24 cellular contexts compared by ENCODE assay signal in genomic region chr12:121001060-121001459, GRCh38. TPM values are rescaled to one million over a fixed set of nuclear protein-coding genes. Genes with fewer than 3 reads are reported as not detected.
DNase-seq lines count a peak whose midpoint lies in the region; ATAC-seq, FAIRE-seq and TF ChIP-seq lines count a peak whose summit lies in the region.
"Had no signal": no experiment of that assay in that cellular context is flagged by ENCODE, and none has a peak within 500 bp of the region (broad histone marks: within the 10 kb centered on the region; RNA-seq: fewer than 3 reads in every experiment).

No MANE protein-coding gene starts in this region.

- 64% methylated on average over 10 of the region's 11 CpGs for WGBS in K562 (ENCODE audit: insufficient coverage, low coverage, missing lambda C conversion rate)

- ATAC-seq in K562 (no peak), GM21367 (IDR thresholded peaks at IDR 0.05; ENCODE audit: unreplicated experiment) (no peak)
- ATAC-seq: PC-3, SK-N-SH treated with all-trans-retinoic acid at 6 μM for 48 hours had no signal

- H2AFZ ChIP-seq in K562 (ENCODE audit: low read depth, low read length): no peak overlapping the region

- no peaks in the 10 kb centered on the region; the same call in 1 of the 2 replicates for H4K20me1 ChIP-seq in K562 (replicated peaks; ENCODE audit: control insufficient read depth, insufficient read depth, low read length)

- H3K27me3 ChIP-seq in H7 (ENCODE audit: control insufficient read depth, insufficient read depth, low read length): no peaks in the 10 kb centered on the region
- peaks cover 0 to 4% of the 10 kb centered on the region in 2 experiments; a peak in 3 of 5 replicates for H3K27me3 ChIP-seq in K562 (ENCODE audit: control insufficient read depth in 2 of 2, insufficient read depth in 2 of 2, low read length in 2 of 2)

- no peak for DNase-seq in activated CD4-positive, alpha-beta T cell treated with anti-CD3 and anti-CD28 coated beads, Interleukin-2, amount 10 ng/mL, durations not matched to agents 7 days and 5 days
- DNase-seq in activated CD4-positive, alpha-beta T cell treated with anti-CD3 and anti-CD28 coated beads for 4 hours: no peak
- DNase-seq in H7: peak; percentile 44
- DNase-seq in K562 (ENCODE audit: extremely low read depth in 1 of 4, low spot score in 3 of 4): no peak
- DNase-seq in posterior vena cava (ENCODE audit: low spot score): peak; percentile 73
- DNase-seq in NCI-H2107 (lab: John Stamatoyannopoulos, UW): no peak
- no peak for DNase-seq in islet precursor cell
- DNase-seq: CD4-positive, CD25-positive, alpha-beta regulatory T cell; COR-L47; GF-D8; Kasumi-1; MM.1S; NCI-H1105; NCI-H1694; NCI-H2081 treated with DMSO at 0.1 percent for 48 hours; NCI-H2227 treated with DMSO at 0.1 percent for 48 hours; NCI-H524; PC-3; SIG-M5 had no signal

- no peak for FAIRE-seq in K562 (lab: Jason Lieb, UNC)
- FAIRE-seq: GM18507, H1 had no signal

- no peak for TF ChIP-seq EP300 in K562 (IDR thresholded peaks at IDR 0.05; ENCODE audit: low read length)

- H3K36me3 ChIP-seq in H7 (replicated peaks; ENCODE audit: control insufficient read depth, insufficient read depth, low read length) (peaks cover 12% of the 10 kb centered on the region), K562 (ENCODE audit: control insufficient read depth, insufficient read depth, low read length) (peaks cover 26% of the 10 kb centered on the region; the same call in 1 of the 3 replicates)

- no peak overlapping the region for H3K27ac ChIP-seq in K562 (ENCODE audit: extremely low read depth, low read depth, low read length)
- H3K27ac ChIP-seq: RWPE1 had no signal

- no peaks in the 10 kb centered on the region for H3K9me3 ChIP-seq in K562 (replicated peaks; ENCODE audit: control insufficient read depth, insufficient read depth, low read depth, low read length)

- no peaks in the 10 kb centered on the region for H3K79me2 ChIP-seq in K562 (ENCODE audit: control insufficient read depth, insufficient read depth, low read length)

- CTCF ChIA-PET in activated CD4-positive, alpha-beta T cell treated with anti-CD3 and anti-CD28 coated beads, Interleukin-2, amount 10 ng/mL, durations not matched to agents 7 days and 5 days (lab: Charles Lee): interaction anchor here (0.6 kb wide), 1 partner anchor 110 kb away, joined by 3 read pairs; no protein-coding TSS in a partner anchor
- CTCF ChIA-PET in K562 (lab: Yijun Ruan, JAX; ENCODE audit: low intra/inter-chr PET ratio): no interaction called here

- BruUV-seq in K562 (replicated peaks; lab: Mats Ljungman, UMichigan): no TSS peak

- peaks cover 0 to 12% of the 10 kb centered on the region in 2 experiments; a peak in 2 of 5 replicates for H3K4me1 ChIP-seq in K562 (replicated peaks in 1 of 2; ENCODE audit: control insufficient read depth in 2 of 2, insufficient read depth in 2 of 2, low read length in 2 of 2)

- no peaks in the 10 kb centered on the region for H3K9me1 ChIP-seq in K562 (ENCODE audit: control insufficient read depth, insufficient read depth, low read length)

- H3K27ac Mint-ChIP-seq in activated CD4-positive, alpha-beta T cell treated with anti-CD3 and anti-CD28 coated beads, Interleukin-2, amount 10 ng/mL, durations not matched to agents 7 days and 5 days: peak overlapping the region; percentile 25

- no peaks in the 10 kb centered on the region for H3K27me3 Mint-ChIP-seq in activated CD4-positive, alpha-beta T cell treated with anti-CD3 and anti-CD28 coated beads, Interleukin-2, amount 10 ng/mL, durations not matched to agents 7 days and 5 days
- H3K27me3 Mint-ChIP-seq: CD4-positive, CD25-positive, alpha-beta regulatory T cell had no signal

- H3K4me1 Mint-ChIP-seq in activated CD4-positive, alpha-beta T cell treated with anti-CD3 and anti-CD28 coated beads, Interleukin-2, amount 10 ng/mL, durations not matched to agents 7 days and 5 days: peaks cover 5% of the 10 kb centered on the region
- H3K4me1 Mint-ChIP-seq: CD4-positive, CD25-positive, alpha-beta regulatory T cell had no signal

- H3K4me3 ChIP-seq in H7 (ENCODE audit: insufficient read depth, low read depth, low read length): no peak overlapping the region
- no peak overlapping the region for H3K4me3 ChIP-seq in K562

- TF ChIP-seq RAD21 in K562 (CRISPR knock-in tag; conservative IDR thresholded peaks at IDR 0.05 in 1 of 2, IDR thresholded peaks at IDR 0.05 in 1 of 2): no peak

- no peaks in the 10 kb centered on the region for H3K9me3 Mint-ChIP-seq in activated CD4-positive, alpha-beta T cell treated with anti-CD3 and anti-CD28 coated beads, Interleukin-2, amount 10 ng/mL, durations not matched to agents 7 days and 5 days

- in situ Hi-C loops in K562 (cut with MboI): no loop called here

- intact Hi-C loops in K562 (cut with micrococcal nuclease): loop anchor here (10.0 kb wide), 1 partner anchor 214 kb away; the partner anchor contains the start of gene P2RX4
- intact Hi-C loops in posterior vena cava (cut with DNase I): no loop called here

- peak overlapping the region in 1 of 2 experiments; percentile 19; a peak in 1 of 4 replicates for H3K9ac ChIP-seq in K562 (ENCODE audit: insufficient read depth in 1 of 2, low read depth in 2 of 2, low read length in 2 of 2)

- no peak overlapping the region for H3K4me3 Mint-ChIP-seq in activated CD4-positive, alpha-beta T cell treated with anti-CD3 and anti-CD28 coated beads, Interleukin-2, amount 10 ng/mL, durations not matched to agents 7 days and 5 days
- H3K4me3 Mint-ChIP-seq: CD4-positive, CD25-positive, alpha-beta regulatory T cell had no signal

- no peak for TF ChIP-seq CTCF in K562 (IDR thresholded peaks at IDR 0.05 in 2 of 3, conservative IDR thresholded peaks at IDR 0.05 in 1 of 3; ENCODE audit: insufficient read depth in 2 of 3, low read depth in 1 of 3, low read length in 3 of 3)

- POLR2A ChIA-PET in activated CD4-positive, alpha-beta T cell treated with anti-CD3 and anti-CD28 coated beads, Interleukin-2, amount 10 ng/mL, durations not matched to agents 7 days and 5 days (lab: Charles Lee): no interaction called here
- POLR2A ChIA-PET in K562 (lab: Yijun Ruan, JAX): no interaction called here

- H3K36me3 Mint-ChIP-seq in activated CD4-positive, alpha-beta T cell treated with anti-CD3 and anti-CD28 coated beads, Interleukin-2, amount 10 ng/mL, durations not matched to agents 7 days and 5 days (ENCODE audit: low read depth): peaks cover 15% of the 10 kb centered on the region

- TF ChIP-seq POLR2A in K562 (conservative IDR thresholded peaks at IDR 0.05): no peak; the same call in 1 of the 2 replicates

- no peak overlapping the region for H3K4me2 ChIP-seq in K562 (ENCODE audit: insufficient read depth, low read length)

RNA-seq across cellular contexts. Expression of gene C12orf43, which starts 15.2 kb away (rescaled TPM):
- 10 to 100 TPM; 17.6 to 20.2 TPM for total RNA-seq in activated CD4-positive, alpha-beta T cell treated with anti-CD3 and anti-CD28 coated beads, Interleukin-2, amount 10 ng/mL, durations not matched to agents 7 days and 5 days
- 11.8 and 15.0 TPM in 2 replicates for total RNA-seq in H7 (2014; rRNA removed; shearing (Covaris generic))
- total RNA-seq in K562 (2011; cell fraction: chromatin; rRNA removed; ENCODE audit: low replicate concordance): 13.8 and 21.2 TPM in 2 replicates
- 13.0 and 18.5 TPM in 2 replicates for total RNA-seq in K562 (2011; cell fraction: nucleolus; rRNA removed)
- 15.0 and 20.5 TPM in 2 replicates for total RNA-seq in K562 (2011; cell fraction: nucleoplasm; rRNA removed)
- total RNA-seq in K562 (2014; rRNA removed): 21.6 and 22.3 TPM in 2 replicates
- 10.4 and 11.4 TPM in 2 replicates for total RNA-seq in K562 (2014; rRNA removed; fragmentation: Illumina TruSeq; extraction: Trizol)
- 15.7 and 16.8 TPM in 2 replicates for total RNA-seq in K562 (2015; rRNA removed; fragmentation: Illumina TruSeq; extraction: Trizol)
- 19.6 and 20.8 TPM in 2 replicates for total RNA-seq in K562 (2021)
- 9.8 and 10.5 TPM in 2 replicates for polyA plus RNA-seq in K562 (2011; rRNA removed)
- 8.8 and 11.0 TPM in 2 replicates for polyA plus RNA-seq in K562 (2011; cell fraction: cytosol; rRNA removed)
- polyA plus RNA-seq in K562 (2011; cell fraction: nucleus; rRNA removed): 8.4 and 9.5 TPM in 2 replicates
- 11.7 and 14.4 TPM in 2 replicates for polyA plus RNA-seq in K562 (2012)
- polyA plus RNA-seq in K562 (2014; fragmentation: Illumina TruSeq; extraction: Trizol): 15.4 and 17.6 TPM in 2 replicates
- polyA plus RNA-seq in K562 (2014; fragmentation: Nextera tagmentation; extraction: Ambion mirVana): 1 to 10 TPM; 4.3 to 6.5 TPM
- polyA plus RNA-seq in K562 (2014; rRNA removed): 22.2 and 25.2 TPM in 2 replicates
- 5.5 and 6.8 TPM in 2 replicates for polyA minus RNA-seq in K562 (2011; rRNA and poly(A)+ RNA removed)
- 2.1 and 6.1 TPM in 2 replicates for polyA minus RNA-seq in K562 (2011; cell fraction: cytosol; rRNA and poly(A)+ RNA removed)
- 6.5 and 8.1 TPM in 2 replicates for polyA minus RNA-seq in K562 (2011; cell fraction: nucleus; rRNA and poly(A)+ RNA removed)
- 10 to 100 TPM; 13.7 to 15.7 TPM for total RNA-seq in posterior vena cava

RNA-seq across cellular contexts. Expression of gene HNF1A, which starts 22.7 kb away (rescaled TPM):
- not detected for total RNA-seq in activated CD4-positive, alpha-beta T cell treated with anti-CD3 and anti-CD28 coated beads, Interleukin-2, amount 10 ng/mL, durations not matched to agents 7 days and 5 days
- total RNA-seq in H7 (2014; rRNA removed; shearing (Covaris generic)): not detected in 2 replicates
- not detected in 2 replicates for total RNA-seq in K562 (2011; cell fraction: chromatin; rRNA removed; ENCODE audit: low replicate concordance)
- total RNA-seq in K562 (2011; cell fraction: nucleolus; rRNA removed): 0.17 TPM in 1 of 2 replicates, not detected in the other
- not detected in 2 replicates for total RNA-seq in K562 (2011; cell fraction: nucleoplasm; rRNA removed)
- total RNA-seq in K562 (2014; rRNA removed) (not detected in 2 replicates), K562 (2014; rRNA removed; fragmentation: Illumina TruSeq; extraction: Trizol) (not detected in 2 replicates), K562 (2015; rRNA removed; fragmentation: Illumina TruSeq; extraction: Trizol) (not detected in 2 replicates), K562 (2021) (not detected in 2 replicates), posterior vena cava (not detected)
- polyA plus RNA-seq in K562 (2011; rRNA removed) (not detected in 2 replicates), K562 (2014; fragmentation: Illumina TruSeq; extraction: Trizol) (not detected in 2 replicates), K562 (2014; fragmentation: Nextera tagmentation; extraction: Ambion mirVana) (not detected), K562 (2014; rRNA removed) (not detected in 2 replicates)
- polyA plus RNA-seq in K562 (2011; cell fraction: cytosol; rRNA removed): 0.03 TPM in 1 of 2 replicates, not detected in the other
- not detected in 2 replicates for polyA plus RNA-seq in K562 (2011; cell fraction: nucleus; rRNA removed)
- 0.03 TPM in 1 of 2 replicates, not detected in the other for polyA plus RNA-seq in K562 (2012)
- not detected in 2 replicates for polyA minus RNA-seq in K562 (2011; rRNA and poly(A)+ RNA removed)
- not detected in 2 replicates for polyA minus RNA-seq in K562 (2011; cell fraction: cytosol; rRNA and poly(A)+ RNA removed)
- not detected in 2 replicates for polyA minus RNA-seq in K562 (2011; cell fraction: nucleus; rRNA and poly(A)+ RNA removed)
- total RNA-seq: CD4-positive, CD25-positive, alpha-beta regulatory T cell; H1; PC-3 had no signal
- polyA plus RNA-seq: CD4-positive, CD25-positive, alpha-beta regulatory T cell; H1 had no signal

RNA-seq across cellular contexts. Expression of gene OASL, which starts 38.0 kb away (rescaled TPM):
- 10 to 100 TPM; 28.5 to 34.2 TPM for total RNA-seq in activated CD4-positive, alpha-beta T cell treated with anti-CD3 and anti-CD28 coated beads, Interleukin-2, amount 10 ng/mL, durations not matched to agents 7 days and 5 days
- total RNA-seq in H7 (2014; rRNA removed; shearing (Covaris generic)): not detected in 2 replicates
- not detected in 2 replicates for total RNA-seq in K562 (2011; cell fraction: chromatin; rRNA removed; ENCODE audit: low replicate concordance)
- not detected in 2 replicates for total RNA-seq in K562 (2011; cell fraction: nucleolus; rRNA removed)
- total RNA-seq in K562 (2011; cell fraction: nucleoplasm; rRNA removed): not detected in 2 replicates
- total RNA-seq in K562 (2014; rRNA removed) (not detected in 2 replicates), K562 (2014; rRNA removed; fragmentation: Illumina TruSeq; extraction: Trizol) (not detected in 2 replicates), K562 (2015; rRNA removed; fragmentation: Illumina TruSeq; extraction: Trizol) (0.14 TPM in 1 of 2 replicates, not detected in the other), K562 (2021) (not detected in 2 replicates), posterior vena cava (1 to 10 TPM in 1 of 2 donors, under 1 TPM in 1; 0.42 to 1.4 TPM)
- polyA plus RNA-seq in K562 (2011; rRNA removed) (not detected in 2 replicates), K562 (2014; fragmentation: Illumina TruSeq; extraction: Trizol) (not detected in 2 replicates), K562 (2014; fragmentation: Nextera tagmentation; extraction: Ambion mirVana) (not detected), K562 (2014; rRNA removed) (not detected in 2 replicates)
- not detected in 2 replicates for polyA plus RNA-seq in K562 (2011; cell fraction: cytosol; rRNA removed)
- not detected in 2 replicates for polyA plus RNA-seq in K562 (2011; cell fraction: nucleus; rRNA removed)
- 0.07 TPM in 1 of 2 replicates, not detected in the other for polyA plus RNA-seq in K562 (2012)
- polyA minus RNA-seq in K562 (2011; rRNA and poly(A)+ RNA removed): not detected in 2 replicates
- polyA minus RNA-seq in K562 (2011; cell fraction: cytosol; rRNA and poly(A)+ RNA removed): not detected in 2 replicates
- polyA minus RNA-seq in K562 (2011; cell fraction: nucleus; rRNA and poly(A)+ RNA removed): not detected in 2 replicates
- total RNA-seq: H1 had no signal
- polyA plus RNA-seq: H1 had no signal

Comparison
In these comparisons a context has a peak if more than half of its experiments do, and no peak if none do; other contexts are left out.
1. DNase-seq: peak in H7 (single experiment) and posterior vena cava (single experiment); none in activated CD4-positive, alpha-beta T cell treated with anti-CD3 and anti-CD28 coated beads, Interleukin-2, amount 10 ng/mL, durations not matched to agents 7 days and 5 days (single experiment), activated CD4-positive, alpha-beta T cell treated with anti-CD3 and anti-CD28 coated beads for 4 hours (0 of 2), K562 (0 of 4), NCI-H2107 (single experiment) and islet precursor cell (single experiment).
2. RNA of gene OASL, which starts 38.0 kb away (total RNA-seq): 28.5 to 34.2 TPM in activated CD4-positive, alpha-beta T cell treated with anti-CD3 and anti-CD28 coated beads, Interleukin-2, amount 10 ng/mL, durations not matched to agents 7 days and 5 days; 0.42 to 1.4 TPM in posterior vena cava, 0.14 TPM in K562 and not detected in H7; every median in the first group is over 10 times any median in the second.